ENCODE assay signal across 26 cellular contexts in genomic region chr2:235960716-235961640, GRCh38.
"Had no signal": no experiment of that assay in that cellular context is flagged by ENCODE, and none has a peak within 500 bp of the region (broad histone marks: within the 10 kb centered on the region; RNA-seq: fewer than 3 reads in every experiment).

No MANE protein-coding gene starts in this region.

- H3K9me3 ChIP-seq: colonic mucosa, esophagus squamous epithelium, left ventricle myocardium inferior, neutrophil, ovary, prostate gland, SK-N-SH, upper lobe of right lung had no signal

- H3K27me3 ChIP-seq: colonic mucosa, esophagus squamous epithelium, neutrophil, ovary, upper lobe of right lung had no signal

- H3K4me3 ChIP-seq: colonic mucosa, esophagus squamous epithelium, left ventricle myocardium inferior, ovary, prostate gland, upper lobe of right lung had no signal

- ATAC-seq: naive thymus-derived CD4-positive, alpha-beta T cell; upper lobe of right lung had no signal

- H3K36me3 ChIP-seq: colonic mucosa, esophagus squamous epithelium, neutrophil, ovary, prostate gland, upper lobe of right lung had no signal

- H3K4me1 ChIP-seq: colonic mucosa, esophagus squamous epithelium, left ventricle myocardium inferior, prostate gland, upper lobe of right lung had no signal

- H3K27ac ChIP-seq: colonic mucosa, epithelial cell of prostate, esophagus squamous epithelium, left ventricle myocardium inferior, neutrophil, ovary, prostate gland, upper lobe of right lung, VCaP had no signal

- DNase-seq: activated CD4-positive, alpha-beta memory T cell treated with anti-CD3 and anti-CD28 coated beads for 36 hours; activated CD4-positive, alpha-beta T cell treated with anti-CD3 and anti-CD28 coated beads, Interleukin-2, amount 10 ng/mL, durations not matched to agents 24 days and 14 days; activated CD4-positive, CD25-positive, alpha-beta regulatory T cell treated with anti-CD3 and anti-CD28 coated beads, Interleukin-2, amount 50 U/mL, for 72 hours; activated CD8-positive, alpha-beta memory T cell treated with anti-CD3 and anti-CD28 coated beads, Interleukin-2, amount 50 U/mL, for 48 hours; activated T-cell treated with anti-CD3 and anti-CD28 coated beads, Interleukin-2, amount 50 U/mL, for 24 hours; anterior cingulate cortex; cerebellar nuclear complex; colonic mucosa; effector CD8-positive, alpha-beta T cell; esophagus squamous epithelium; foreskin melanocyte; kidney glomerular epithelial cell; left ventricle myocardium inferior; naive thymus-derived CD4-positive, alpha-beta T cell; ovary; retina; SK-N-SH; stimulated activated CD4-positive, alpha-beta T cell treated with anti-CD3 and anti-CD28 coated beads, Interleukin-2, amount 100 ng/mL, for 48 hours; substantia nigra; SW 1271; T-helper 9 cell; upper lobe of right lung had no signal
